Comparison of ENCODE assay signal across 22 cellular contexts in the genomic region with DNA sequence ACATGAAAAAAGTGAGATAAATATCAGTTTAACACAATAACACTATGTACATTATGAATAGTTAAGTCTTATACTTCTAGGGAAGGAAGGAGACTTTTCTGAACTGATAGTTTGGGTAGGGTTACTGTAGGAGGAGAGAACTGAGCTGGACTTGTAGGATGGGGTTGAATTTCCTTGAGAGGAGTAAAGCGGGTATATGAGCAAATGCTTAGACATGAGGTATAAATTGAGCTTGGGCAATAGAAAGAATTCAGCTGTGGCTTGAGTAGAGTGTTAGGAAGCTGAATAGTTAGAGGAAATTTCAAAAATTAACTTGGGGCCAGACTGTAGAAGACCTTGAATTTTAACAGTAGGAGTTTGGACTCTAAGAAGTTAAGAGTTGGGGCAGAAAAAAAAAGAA.
"Had no signal": no experiment of that assay in that cellular context is flagged by ENCODE, and none has a peak within 500 bp of the region (broad histone marks: within the 10 kb centered on the region; RNA-seq: fewer than 3 reads in every experiment).

No MANE protein-coding gene starts in this region.

- H3K4me3 ChIP-seq: body of pancreas, colonic mucosa, esophagus muscularis mucosa, thyroid gland had no signal

- H3K9me3 Mint-ChIP-seq: natural killer cell had no signal

- H3K4me3 Mint-ChIP-seq: activated CD4-positive, alpha-beta T cell treated with anti-CD3 and anti-CD28 coated beads, Interleukin-2, amount 10 ng/mL, durations not matched to agents 24 days and 14 days; activated CD8-positive, alpha-beta T cell treated with anti-CD3 and anti-CD28 coated beads, Interleukin-2, amount 10 ng/mL, durations not matched to agents 7 days and 5 days; natural killer cell; T-helper 1 cell treated with Interleukin-12 subunit alpha and Interleukin-12 subunit beta and Interleukin-4 antibody, amounts not matched to agents 30 μg/mL and 1 μg/mL, for 36 hours had no signal

- H3K36me3 Mint-ChIP-seq: natural killer cell had no signal

- H3K4me1 ChIP-seq: body of pancreas, colonic mucosa, foreskin keratinocyte had no signal

- H3K27ac ChIP-seq: body of pancreas, colonic mucosa, foreskin keratinocyte had no signal

- ATAC-seq: activated CD8-positive, alpha-beta T cell treated with anti-CD3 and anti-CD28 coated beads, Interleukin-2, amount 10 ng/mL, durations not matched to agents 7 days and 5 days; body of pancreas; foreskin keratinocyte; natural killer cell; sciatic nerve; SK-N-SH treated with all-trans-retinoic acid at 6 μM for 48 hours had no signal

- H3K27me3 Mint-ChIP-seq: activated CD4-positive, alpha-beta T cell treated with anti-CD3 and anti-CD28 coated beads, Interleukin-2, amount 10 ng/mL, durations not matched to agents 24 days and 14 days had no signal

- FAIRE-seq: TTC549, urothelium cell line had no signal

- H3K27me3 ChIP-seq: body of pancreas, colonic mucosa, esophagus muscularis mucosa, foreskin keratinocyte, thyroid gland had no signal

- DNase-seq: activated CD4-positive, alpha-beta T cell treated with anti-CD3 and anti-CD28 coated beads, Interleukin-2, amount 10 ng/mL, durations not matched to agents 24 days and 14 days; activated CD4-positive, CD25-positive, alpha-beta regulatory T cell; activated CD8-positive, alpha-beta T cell treated with anti-CD3 and anti-CD28 coated beads, Interleukin-2, amount 10 ng/mL, durations not matched to agents 7 days and 5 days; activated naive CD4-positive, alpha-beta T cell treated with Interleukin-2 at 50 U/mL for 16 hours; amniotic stem cell; body of pancreas; caudate nucleus; colonic mucosa; foreskin keratinocyte; glutamatergic neuron; hypothalamus; mesendoderm; natural killer cell; nucleus accumbens; stimulated activated CD4-positive, alpha-beta T cell treated with anti-CD3 and anti-CD28 coated beads, Interleukin-2, amount 100 ng/mL, for 24 hours; thyroid gland had no signal

- H3K27ac Mint-ChIP-seq: activated CD4-positive, alpha-beta T cell treated with anti-CD3 and anti-CD28 coated beads, Interleukin-2, amount 10 ng/mL, durations not matched to agents 24 days and 14 days; activated CD8-positive, alpha-beta T cell treated with anti-CD3 and anti-CD28 coated beads, Interleukin-2, amount 10 ng/mL, durations not matched to agents 7 days and 5 days; natural killer cell; T-helper 1 cell treated with Interleukin-12 subunit alpha and Interleukin-12 subunit beta and Interleukin-4 antibody, amounts not matched to agents 30 μg/mL and 1 μg/mL, for 36 hours had no signal
